Comparison of ENCODE assay signal across 16 cellular contexts in the genomic region with DNA sequence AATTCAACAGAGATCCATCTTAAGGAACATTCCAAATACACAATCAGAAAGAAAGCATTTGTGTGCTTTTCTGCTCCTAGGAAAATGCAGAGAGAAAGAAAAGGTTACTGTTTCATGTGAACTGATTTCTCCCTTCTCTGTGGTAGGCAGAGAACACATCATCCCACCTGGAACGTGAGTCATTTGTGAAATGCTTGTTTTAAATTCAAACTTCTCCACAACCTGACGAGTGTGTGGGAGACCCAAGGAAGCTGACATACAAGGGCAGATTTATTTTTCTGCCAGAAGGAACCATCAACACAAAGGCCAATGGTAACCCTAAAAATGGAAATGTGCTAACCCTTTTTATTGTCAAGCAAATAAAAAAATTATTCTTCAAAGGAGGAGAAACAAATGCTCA.
DNase-seq lines count a peak whose midpoint lies in the region; ATAC-seq, FAIRE-seq and TF ChIP-seq lines count a peak whose summit lies in the region.
"Had no signal": no experiment of that assay in that cellular context is flagged by ENCODE, and none has a peak within 500 bp of the region (broad histone marks: within the 10 kb centered on the region; RNA-seq: fewer than 3 reads in every experiment).

No MANE protein-coding gene starts in this region.

- in situ Hi-C loops in GM13977 (cut with MboI; ENCODE audit: low pct_unique_long_range_greater_than_20kb, low sequenced_read_pairs, unreplicated experiment) = no loop called here

- intact Hi-C loops in OCI-LY7 (cut with micrococcal nuclease; ENCODE audit: unreplicated experiment) (loop anchor here (5.0 to 10.0 kb wide), 6 partner anchors 67 to 410 kb away; no protein-coding TSS in a partner anchor), kidney (cut with DNase I) (no loop called here)

- FAIRE-seq in kidney (lab: Jason Lieb, UNC) = no peak
- FAIRE-seq: K562 had no signal

- peak overlapping the region; percentile 82 for H2AFZ ChIP-seq in OCI-LY7 (ENCODE audit: low read length)

- H3K27ac ChIP-seq in OCI-LY7 (ENCODE audit: low read depth, low read length, poor library complexity, severe bottlenecking) (peak overlapping the region; percentile 99), ectodermal cell (ENCODE audit: insufficient read depth, low read depth, low read length, poor library complexity, severe bottlenecking) (peak overlapping the region; percentile 39), kidney (ENCODE audit: low read depth in 2 of 2, low read length in 2 of 2) (no peak overlapping the region)
- H3K27ac ChIP-seq: esophagus squamous epithelium, testis had no signal

- H3K9me2 ChIP-seq in OCI-LY7 (ENCODE audit: insufficient read depth, low read length) = no peaks in the 10 kb centered on the region

- peak; percentile 63 for DNase-seq in OCI-LY7 (ENCODE audit: low spot score)
- DNase-seq in omental fat pad (ENCODE audit: low spot score) = no peak
- DNase-seq in kidney = no peak
- DNase-seq in GM13977 (ENCODE audit: low spot score) = no peak
- DNase-seq in medulla oblongata (ENCODE audit: extremely low spot score) = no peak
- DNase-seq: esophagus squamous epithelium; left cardiac atrium; NCI-H2227 treated with DMSO at 0.1 percent for 48 hours; SHP77 treated with DMSO at 0.1 percent for 48 hours; stimulated activated CD4-positive, alpha-beta T cell treated with anti-CD3 and anti-CD28 coated beads, Interleukin-4, amount 100 ng/mL, for 4 hours; T-helper 2 cell; testis had no signal

- H3K36me3 ChIP-seq in OCI-LY7 (ENCODE audit: insufficient read depth, low read length) (no peaks in the 10 kb centered on the region), ectodermal cell (ENCODE audit: control insufficient read depth, insufficient read depth, low read length) (no peaks in the 10 kb centered on the region), kidney (ENCODE audit: control insufficient read depth in 1 of 2, insufficient read depth in 2 of 2, low read length in 2 of 2) (no peaks in the 10 kb centered on the region)
- H3K36me3 ChIP-seq: esophagus squamous epithelium had no signal

- H3K79me2 ChIP-seq in OCI-LY7 (ENCODE audit: insufficient read depth, low read depth, low read length) = no peaks in the 10 kb centered on the region

- no peaks in the 10 kb centered on the region for H4K20me1 ChIP-seq in OCI-LY7 (ENCODE audit: insufficient read depth, low read length)

- H3K27me3 ChIP-seq in ectodermal cell (ENCODE audit: control insufficient read depth, insufficient read depth, low read length, poor library complexity, severe bottlenecking) = no peaks in the 10 kb centered on the region
- H3K27me3 ChIP-seq: esophagus squamous epithelium, testis had no signal

- ATAC-seq in GM18870 (IDR thresholded peaks at IDR 0.05; ENCODE audit: unreplicated experiment) (peak; percentile 36), omental fat pad (ENCODE audit: low FRiP score) (peak; percentile 67), GM19397 (IDR thresholded peaks at IDR 0.05; ENCODE audit: unreplicated experiment) (no peak)
- ATAC-seq: K562 had no signal

- peaks cover 95% of the 10 kb centered on the region for H3K4me1 ChIP-seq in OCI-LY7 (ENCODE audit: insufficient read depth, low read length, poor library complexity, severe bottlenecking)
- H3K4me1 ChIP-seq in ectodermal cell (ENCODE audit: control insufficient read depth, insufficient read depth, low read length) = peaks cover 48% of the 10 kb centered on the region
- peaks cover 0 to 4% of the 10 kb centered on the region in 2 donors for H3K4me1 ChIP-seq in kidney (ENCODE audit: control insufficient read depth in 1 of 2, insufficient read depth in 1 of 2, low read depth in 1 of 2, low read length in 2 of 2)
- H3K4me1 ChIP-seq: testis had no signal

- TSS peak; percentile 97 for BruUV-seq in OCI-LY7 (replicated peaks; lab: Mats Ljungman, UMichigan)

- CTCF ChIA-PET in OCI-LY7 (lab: Charles Lee; ENCODE audit: unreplicated experiment) = interaction anchor here (1.0 to 4.4 kb wide), 3 partner anchors 10 to 125 kb away, joined by 3 to 33 read pairs (median 5); no protein-coding TSS in a partner anchor

- H3K4me3 ChIP-seq in OCI-LY7 (ENCODE audit: low read depth, low read length, poor library complexity, severe bottlenecking) (peak overlapping the region; percentile 56), ectodermal cell (ENCODE audit: insufficient read depth, low read depth, low read length) (no peak overlapping the region), kidney (ENCODE audit: low read length in 2 of 2) (no peak overlapping the region)
- H3K4me3 ChIP-seq: esophagus squamous epithelium, K562, testis had no signal

- no peak for TF ChIP-seq CTCF in OCI-LY7 (conservative IDR thresholded peaks at IDR 0.05; ENCODE audit: low read length)
- TF ChIP-seq CTCF in omental fat pad (IDR thresholded peaks at IDR 0.05) = no peak
- no peak for TF ChIP-seq CTCF in kidney (IDR thresholded peaks at IDR 0.05; ENCODE audit: borderline replicate concordance, extremely low read depth, insufficient read depth)
- no peak for TF ChIP-seq CTCF in GM13977 (IDR thresholded peaks at IDR 0.05; ENCODE audit: extremely low read depth, insufficient read depth, missing control alignments)

- H3K9ac ChIP-seq in kidney (ENCODE audit: low read length in 2 of 2) = no peak overlapping the region

- H3K4me2 ChIP-seq in OCI-LY7 (ENCODE audit: low read length) = peak overlapping the region; percentile 80

- WGBS in ectodermal cell, 2 experiments = 72 to 73% methylated on average over 2 of the region's 2 CpGs

- no peaks in the 10 kb centered on the region for H3K9me3 ChIP-seq in OCI-LY7 (ENCODE audit: low read length)
- H3K9me3 ChIP-seq in ectodermal cell (ENCODE audit: control insufficient read depth, low read length) = no peaks in the 10 kb centered on the region
- no peaks in the 10 kb centered on the region for H3K9me3 ChIP-seq in kidney (ENCODE audit: control insufficient read depth in 1 of 2, low read length in 2 of 2)
- H3K9me3 ChIP-seq: esophagus squamous epithelium, testis had no signal

- POLR2A ChIA-PET in OCI-LY7 (lab: Charles Lee) = interaction anchor here (0.8 to 7.8 kb wide), 17 partner anchors 9 to 155 kb away, joined by 3 to 154 read pairs (median 5); no protein-coding TSS in a partner anchor

Comparison
In these comparisons a context has a peak if more than half of its experiments do, and no peak if none do; other contexts are left out.
1. H3K27ac ChIP-seq: peak in OCI-LY7 (single experiment) and ectodermal cell (single experiment); none in kidney (0 of 2).